Comparison of ENCODE assay signal across 2 cellular contexts in genomic region chr16:15810411-15810810, GRCh38.
TF ChIP-seq lines count a peak whose summit lies in the region.

No MANE protein-coding gene starts in this region.

TF ChIP-seq in SK-N-SH, 30 proteins besides CTCF, POLR2A, EP300 and RAD21 (continued from another document):
- TF ChIP-seq SMC3 (IDR thresholded peaks at IDR 0.05; ENCODE audit: low read depth, low read length) (no peak), RCOR1 (IDR thresholded peaks at IDR 0.05; ENCODE audit: low read length) (no peak), IRF3 (IDR thresholded peaks at IDR 0.05; ENCODE audit: low read depth, low read length) (no peak), NFIC (IDR thresholded peaks at IDR 0.05; ENCODE audit: borderline replicate concordance) (no peak), PBX3 (IDR thresholded peaks at IDR 0.05) (no peak), YY1 (IDR thresholded peaks at IDR 0.05; ENCODE audit: low read depth) (no peak), RXRA (IDR thresholded peaks at IDR 0.05; ENCODE audit: borderline replicate concordance, low read depth) (no peak), ZBTB33 (IDR thresholded peaks at IDR 0.05; ENCODE audit: borderline replicate concordance, low read depth) (no peak), USF1 (IDR thresholded peaks at IDR 0.05; ENCODE audit: borderline replicate concordance, low read depth) (no peak), USF2 (IDR thresholded peaks at IDR 0.05; ENCODE audit: borderline replicate concordance, low read depth, low read length) (no peak), FOXM1 (IDR thresholded peaks at IDR 0.05; ENCODE audit: low read depth) (no peak), CHD2 (IDR thresholded peaks at IDR 0.05; ENCODE audit: low read length, partially characterized antibody) (no peak), EZH2phosphoT487 (IDR thresholded peaks at IDR 0.05; ENCODE audit: borderline replicate concordance, low read depth) (no peak), GABPA (IDR thresholded peaks at IDR 0.05; ENCODE audit: low read depth) (no peak), REST (IDR thresholded peaks at IDR 0.05; ENCODE audit: low read depth, low read length) (no peak)
TF ChIP-seq in SK-N-SH: peak in this region for 0.

TF ChIP-seq in SK-N-SH treated with all-trans-retinoic acid at 6 μM for 48 hours, 23 proteins besides CTCF, POLR2A, EP300 and RAD21 (continued from another document):
- TF ChIP-seq GLIS3 (CRISPR knock-in tag; IDR thresholded peaks at IDR 0.05) (no peak), ZNF565 (CRISPR knock-in tag; conservative IDR thresholded peaks at IDR 0.05; ENCODE audit: low read depth) (no peak), TOX (CRISPR knock-in tag; IDR thresholded peaks at IDR 0.05; ENCODE audit: borderline replicate concordance) (no peak), CSDC2 (CRISPR knock-in tag; IDR thresholded peaks at IDR 0.05) (no peak), SNAI2 (CRISPR knock-in tag; IDR thresholded peaks at IDR 0.05) (no peak), TCF4 (CRISPR knock-in tag; IDR thresholded peaks at IDR 0.05; ENCODE audit: borderline replicate concordance) (no peak), PPARA (CRISPR knock-in tag; IDR thresholded peaks at IDR 0.05; ENCODE audit: borderline replicate concordance) (no peak), CSRNP3 (CRISPR knock-in tag; IDR thresholded peaks at IDR 0.05) (no peak), PATZ1 (CRISPR knock-in tag; IDR thresholded peaks at IDR 0.05; ENCODE audit: borderline replicate concordance) (no peak), RARB (CRISPR knock-in tag; IDR thresholded peaks at IDR 0.05) (no peak)
